In genomic region chr19:53907193-53907581, GRCh38 we compare ENCODE assay signal across 20 cellular contexts. TPM values are rescaled to one million over a fixed set of nuclear protein-coding genes. Genes with fewer than 3 reads are reported as not detected.
DNase-seq lines count a peak whose midpoint lies in the region; FAIRE-seq and TF ChIP-seq lines count a peak whose summit lies in the region.
"Had no signal": no experiment of that assay in that cellular context is flagged by ENCODE, and none has a peak within 500 bp of the region (broad histone marks: within the 10 kb centered on the region; RNA-seq: fewer than 3 reads in every experiment).

No MANE protein-coding gene starts in this region.

- H3K36me3 ChIP-seq in astrocyte (ENCODE audit: insufficient read depth, low read length) (no peaks in the 10 kb centered on the region), kidney (ENCODE audit: control insufficient read depth in 1 of 2, insufficient read depth in 2 of 2, low read length in 2 of 2) (no peaks in the 10 kb centered on the region), GM23248 (ENCODE audit: low read depth) (no peaks in the 10 kb centered on the region), MG63 (no peaks in the 10 kb centered on the region)

- intact Hi-C loops in kidney (cut with DNase I): no loop called here

- peak overlapping the region; percentile 83 for H3K4me2 ChIP-seq in astrocyte (ENCODE audit: low read length)
- no peak overlapping the region for H3K4me2 ChIP-seq in GM23248 (ENCODE audit: unreplicated experiment)

- H3K27ac Mint-ChIP-seq in activated naive CD8-positive, alpha-beta T cell: no peak overlapping the region
- no peak overlapping the region for H3K27ac Mint-ChIP-seq in activated naive CD8-positive, alpha-beta T cell treated with anti-CD3 and anti-CD28 coated beads for 36 hours
- H3K27ac Mint-ChIP-seq in astrocyte (ENCODE audit: unreplicated experiment) (no peak overlapping the region), type B pancreatic cell (no peak overlapping the region)
- H3K27ac Mint-ChIP-seq: activated T-cell treated with anti-CD3 and anti-CD28 coated beads, Interleukin-2, amount 50 U/mL, for 24 hours had no signal

- TF ChIP-seq CTCF in astrocyte (IDR thresholded peaks at IDR 0.05; ENCODE audit: insufficient read depth, low read depth, low read length): no peak
- TF ChIP-seq CTCF in kidney (IDR thresholded peaks at IDR 0.05; ENCODE audit: borderline replicate concordance, extremely low read depth, insufficient read depth): no peak
- TF ChIP-seq CTCF in type B pancreatic cell (conservative IDR thresholded peaks at IDR 0.05): no peak

- DNase-seq in activated naive CD8-positive, alpha-beta T cell treated with anti-CD3 and anti-CD28 coated beads for 36 hours: no peak
- DNase-seq in astrocyte (ENCODE audit: low read depth) (no peak), kidney (peak; percentile 54), type B pancreatic cell (ENCODE audit: extremely low spot score, unreplicated experiment) (no peak), GM23248 (no peak), MG63 (no peak), HCEC 1CT (no peak)
- DNase-seq: NCI-H187 treated with DMSO at 0.1 percent for 48 hours had no signal

- no peaks in the 10 kb centered on the region for H3K36me3 Mint-ChIP-seq in activated naive CD8-positive, alpha-beta T cell
- no peaks in the 10 kb centered on the region for H3K36me3 Mint-ChIP-seq in activated naive CD8-positive, alpha-beta T cell treated with anti-CD3 and anti-CD28 coated beads for 36 hours
- H3K36me3 Mint-ChIP-seq in astrocyte (ENCODE audit: low read depth, unreplicated experiment) (peaks cover under 1% of the 10 kb centered on the region), type B pancreatic cell (no peaks in the 10 kb centered on the region)

- H3K9me3 Mint-ChIP-seq in activated naive CD8-positive, alpha-beta T cell (ENCODE audit: low read depth): no peaks in the 10 kb centered on the region
- H3K9me3 Mint-ChIP-seq in activated naive CD8-positive, alpha-beta T cell treated with anti-CD3 and anti-CD28 coated beads for 36 hours: no peaks in the 10 kb centered on the region
- H3K9me3 Mint-ChIP-seq in astrocyte (ENCODE audit: unreplicated experiment) (peaks cover 3% of the 10 kb centered on the region), type B pancreatic cell (no peaks in the 10 kb centered on the region)
- H3K9me3 Mint-ChIP-seq: activated T-cell treated with anti-CD3 and anti-CD28 coated beads, Interleukin-2, amount 50 U/mL, for 24 hours had no signal

- 39 to 40% methylated on average over 14 of the region's 14 CpGs for WGBS in GM23248 (ENCODE audit: low coverage in 1 of 2, low lambda C conversion rate in 2 of 2, missing lambda C conversion rate in 2 of 2), 2 experiments

- H3K9me3 ChIP-seq in astrocyte (ENCODE audit: insufficient read depth, low read depth, low read length) (no peaks in the 10 kb centered on the region), kidney (ENCODE audit: control insufficient read depth in 1 of 2, low read length in 2 of 2) (no peaks in the 10 kb centered on the region), GM23248 (ENCODE audit: low read depth) (no peaks in the 10 kb centered on the region), MG63 (0 out of 2 replicates have a peak, but pooled peaks cover 3% of the 10 kb centered on the region)

- FAIRE-seq in astrocyte (lab: Jason Lieb, UNC) (no peak), kidney (lab: Jason Lieb, UNC) (no peak)
- FAIRE-seq: A204.1, GM12878, H54, TTC549 had no signal

- H3K4me1 ChIP-seq in astrocyte (ENCODE audit: insufficient read depth, low read length) (peaks cover 2% of the 10 kb centered on the region), kidney (ENCODE audit: control insufficient read depth in 1 of 2, insufficient read depth in 1 of 2, low read depth in 1 of 2, low read length in 2 of 2) (no peaks in the 10 kb centered on the region), GM23248 (ENCODE audit: insufficient read depth) (peaks cover 7% of the 10 kb centered on the region; the same call in 1 of the 2 replicates)

- no peak overlapping the region for H3K4me3 ChIP-seq in astrocyte (ENCODE audit: insufficient read depth, low read depth, low read length)
- H3K4me3 ChIP-seq in kidney (ENCODE audit: low read length in 2 of 2): no peak overlapping the region
- H3K4me3 ChIP-seq in GM23248: no peak overlapping the region
- no peak overlapping the region for H3K4me3 ChIP-seq in MG63
- H3K4me3 ChIP-seq: GM12878 had no signal

- H3K79me2 ChIP-seq in astrocyte (ENCODE audit: insufficient read depth, low read length) (no peaks in the 10 kb centered on the region), GM23248 (ENCODE audit: insufficient read depth) (no peaks in the 10 kb centered on the region)

- peak overlapping the region; percentile 49 for H3K4me3 Mint-ChIP-seq in activated naive CD8-positive, alpha-beta T cell
- H3K4me3 Mint-ChIP-seq in activated naive CD8-positive, alpha-beta T cell treated with anti-CD3 and anti-CD28 coated beads for 36 hours: no peak overlapping the region
- H3K4me3 Mint-ChIP-seq in astrocyte (ENCODE audit: unreplicated experiment) (no peak overlapping the region), type B pancreatic cell (peak overlapping the region; percentile 36)
- H3K4me3 Mint-ChIP-seq: activated T-cell treated with anti-CD3 and anti-CD28 coated beads, Interleukin-2, amount 50 U/mL, for 24 hours had no signal

- H3F3A ChIP-seq in GM23248 (ENCODE audit: insufficient read depth): no peaks in the 10 kb centered on the region

- H4K20me1 ChIP-seq in astrocyte (ENCODE audit: insufficient read depth, low read length): no peaks in the 10 kb centered on the region
- H4K20me1 ChIP-seq in GM23248 (ENCODE audit: insufficient read depth): no peaks in the 10 kb centered on the region

- H3K27ac ChIP-seq in astrocyte (ENCODE audit: low read depth, low read length): no peak overlapping the region
- no peak overlapping the region for H3K27ac ChIP-seq in kidney (ENCODE audit: low read depth in 2 of 2, low read length in 2 of 2)
- H3K27ac ChIP-seq in GM23248: no peak overlapping the region

- H3K9ac ChIP-seq in astrocyte (ENCODE audit: low read length) (no peak overlapping the region), kidney (ENCODE audit: low read length in 2 of 2) (no peak overlapping the region), GM23248 (no peak overlapping the region)

- H3K27me3 Mint-ChIP-seq in activated naive CD8-positive, alpha-beta T cell: peaks cover 58% of the 10 kb centered on the region
- H3K27me3 Mint-ChIP-seq in activated naive CD8-positive, alpha-beta T cell treated with anti-CD3 and anti-CD28 coated beads for 36 hours: peaks cover 90% of the 10 kb centered on the region
- H3K27me3 Mint-ChIP-seq in astrocyte (ENCODE audit: low read depth, unreplicated experiment) (peaks cover 79% of the 10 kb centered on the region), type B pancreatic cell (peaks cover 87% of the 10 kb centered on the region)

- no peaks in the 10 kb centered on the region for H3K9me2 ChIP-seq in GM23248 (ENCODE audit: insufficient read depth)

- H3K27me3 ChIP-seq in astrocyte (ENCODE audit: insufficient read depth, low read length): peaks cover 46% of the 10 kb centered on the region
- peaks cover 61% of the 10 kb centered on the region for H3K27me3 ChIP-seq in GM23248 (replicated peaks; ENCODE audit: insufficient read depth)
- H3K27me3 ChIP-seq in MG63: peaks cover 65% of the 10 kb centered on the region

- in situ Hi-C loops in GM23248 (cut with MboI): no loop called here

- H3K4me1 Mint-ChIP-seq in activated naive CD8-positive, alpha-beta T cell (ENCODE audit: low read depth): peaks cover 21% of the 10 kb centered on the region
- peaks cover 16% of the 10 kb centered on the region for H3K4me1 Mint-ChIP-seq in activated naive CD8-positive, alpha-beta T cell treated with anti-CD3 and anti-CD28 coated beads for 36 hours
- H3K4me1 Mint-ChIP-seq in astrocyte (ENCODE audit: low read depth, unreplicated experiment) (peaks cover 9% of the 10 kb centered on the region), type B pancreatic cell (ENCODE audit: unreplicated experiment) (peaks cover 13% of the 10 kb centered on the region)

- H2AFZ ChIP-seq in astrocyte (ENCODE audit: low read depth, low read length): peak overlapping the region; percentile 28
- no peak overlapping the region for H2AFZ ChIP-seq in GM23248

RNA-seq across cellular contexts. Expression of gene CACNG7, which starts 1.9 kb away (rescaled TPM):
- not detected for total RNA-seq in activated naive CD8-positive, alpha-beta T cell treated with anti-CD3 and anti-CD28 coated beads for 36 hours
- total RNA-seq in astrocyte: 3.5 and 4.4 TPM in 2 replicates
- not detected for total RNA-seq in kidney
- not detected for polyA plus RNA-seq in kidney (ENCODE audit: insufficient read depth, low read depth, low replicate concordance)
- 0.67 and 6.0 TPM in 2 replicates for total RNA-seq in type B pancreatic cell (ENCODE audit: low replicate concordance)
- not detected in 2 replicates for total RNA-seq in GM23248 (2014; rRNA removed; shearing (Covaris generic))
- polyA plus RNA-seq in GM23248 (2016; fragmentation: Nextera tagmentation; extraction: Ambion mirVana): not detected in 2 replicates
- not detected in 2 replicates for total RNA-seq in MG63 (2014; rRNA removed; shearing (Covaris generic); ENCODE audit: low replicate concordance)
- total RNA-seq: CD4-positive, alpha-beta memory T cell; GM12878; left lobe of liver; M059J; PC-3; SK-MEL-5; ureter had no signal
- polyA plus RNA-seq: CD4-positive, alpha-beta memory T cell; GM12878 had no signal

RNA-seq across cellular contexts. Expression of gene PRKCG, which starts 25.2 kb away (rescaled TPM):
- total RNA-seq in activated naive CD8-positive, alpha-beta T cell treated with anti-CD3 and anti-CD28 coated beads for 36 hours: under 1 TPM in 1 of 2 experiments, not detected in 1; 0.35 TPM
- total RNA-seq in astrocyte (0.29 and 0.41 TPM in 2 replicates), kidney (not detected), type B pancreatic cell (ENCODE audit: low replicate concordance) (2.4 and 3.1 TPM in 2 replicates)
- polyA plus RNA-seq in kidney (ENCODE audit: insufficient read depth, low read depth, low replicate concordance) (not detected), GM23248 (2016; fragmentation: Nextera tagmentation; extraction: Ambion mirVana) (not detected in 2 replicates)
- not detected in 2 replicates for total RNA-seq in GM23248 (2014; rRNA removed; shearing (Covaris generic))
- total RNA-seq in MG63 (2014; rRNA removed; shearing (Covaris generic); ENCODE audit: low replicate concordance): not detected in 2 replicates
- total RNA-seq: CD4-positive, alpha-beta memory T cell; GM12878; M059J; SK-MEL-5; ureter had no signal
- polyA plus RNA-seq: GM12878 had no signal

RNA-seq across cellular contexts. Expression of gene MYADM, which starts 39.5 kb away (rescaled TPM):
- total RNA-seq in activated naive CD8-positive, alpha-beta T cell treated with anti-CD3 and anti-CD28 coated beads for 36 hours: 10 to 100 TPM; 30.9 to 32.1 TPM
- total RNA-seq in astrocyte (221 and 246 TPM in 2 replicates), kidney (90.3 TPM), type B pancreatic cell (ENCODE audit: low replicate concordance) (69.5 and 73.5 TPM in 2 replicates)
- polyA plus RNA-seq in kidney (ENCODE audit: insufficient read depth, low read depth, low replicate concordance) (13.1 TPM), GM23248 (2016; fragmentation: Nextera tagmentation; extraction: Ambion mirVana) (222 and 226 TPM in 2 replicates)
- 74.8 and 85.9 TPM in 2 replicates for total RNA-seq in GM23248 (2014; rRNA removed; shearing (Covaris generic))
- 8.3 and 18.7 TPM in 2 replicates for total RNA-seq in MG63 (2014; rRNA removed; shearing (Covaris generic); ENCODE audit: low replicate concordance)

RNA-seq across cellular contexts. Expression of gene CACNG8, which starts 55.5 kb away (rescaled TPM):
- total RNA-seq in activated naive CD8-positive, alpha-beta T cell treated with anti-CD3 and anti-CD28 coated beads for 36 hours: not detected
- 3.2 TPM in 2 replicates for total RNA-seq in astrocyte
- total RNA-seq in kidney: 0.03 TPM
- not detected for polyA plus RNA-seq in kidney (ENCODE audit: insufficient read depth, low read depth, low replicate concordance)
- 0.05 and 0.97 TPM in 2 replicates for total RNA-seq in type B pancreatic cell (ENCODE audit: low replicate concordance)
- 0.11 TPM in 1 of 2 replicates, not detected in the other for total RNA-seq in GM23248 (2014; rRNA removed; shearing (Covaris generic))
- polyA plus RNA-seq in GM23248 (2016; fragmentation: Nextera tagmentation; extraction: Ambion mirVana): not detected in 2 replicates
- 0.05 TPM in 1 of 2 replicates, not detected in the other for total RNA-seq in MG63 (2014; rRNA removed; shearing (Covaris generic); ENCODE audit: low replicate concordance)
- total RNA-seq: CD4-positive, alpha-beta memory T cell; GM12878; left lobe of liver; SK-MEL-5 had no signal
- polyA plus RNA-seq: CD4-positive, alpha-beta memory T cell; GM12878 had no signal

Comparison
In these comparisons a context has a peak if more than half of its experiments do, and no peak if none do; other contexts are left out.
1. H3K4me3 Mint-ChIP-seq: peak in activated naive CD8-positive, alpha-beta T cell (single experiment) and type B pancreatic cell (single experiment); none in activated naive CD8-positive, alpha-beta T cell treated with anti-CD3 and anti-CD28 coated beads for 36 hours (single experiment) and astrocyte (single experiment).